14 cellular contexts compared by ENCODE assay signal in the genomic region with DNA sequence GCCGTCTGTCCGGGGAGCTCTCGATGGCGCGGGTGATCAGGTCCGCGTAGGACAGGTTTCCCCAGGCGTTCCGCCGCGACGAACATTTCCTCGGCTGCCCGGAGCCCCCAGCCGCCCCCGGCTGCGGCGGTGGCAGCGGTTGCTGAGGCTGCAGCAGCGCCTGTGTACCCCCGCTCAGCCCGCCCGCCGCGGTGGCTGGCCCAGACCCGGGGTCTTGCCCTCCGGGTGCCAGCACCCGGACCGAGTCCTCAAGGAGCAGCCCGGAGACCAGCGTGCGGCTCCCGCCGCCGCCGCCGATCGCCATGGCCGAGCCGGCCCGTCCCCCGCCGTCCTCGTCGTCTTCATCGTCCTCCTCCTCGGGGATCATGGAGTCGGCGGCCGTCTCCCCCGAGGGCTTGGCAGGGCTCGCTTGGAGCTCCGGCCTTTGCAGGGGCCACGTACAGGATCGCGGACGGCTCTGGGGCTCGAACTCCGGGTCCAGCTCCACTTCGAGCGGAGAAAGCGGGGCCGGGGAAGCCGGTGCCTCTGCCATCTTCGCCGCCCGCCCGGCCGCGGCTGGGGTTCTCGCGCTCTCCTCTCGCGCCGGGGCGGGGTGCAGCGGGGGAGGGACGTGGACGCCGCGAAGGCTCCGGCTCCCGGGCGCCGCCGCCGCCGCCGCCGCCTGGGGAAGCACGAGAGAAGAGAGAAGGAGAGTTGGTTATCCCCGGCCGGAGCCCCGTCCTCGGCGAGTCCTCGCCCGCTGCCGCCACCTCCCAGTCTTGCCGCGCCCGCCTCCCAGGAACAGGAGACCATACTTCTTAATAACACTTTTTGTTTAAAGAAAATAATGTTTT. TPM values are rescaled to one million over a fixed set of nuclear protein-coding genes. Genes with fewer than 3 reads are reported as not detected.
DNase-seq lines count a peak whose midpoint lies in the region; ATAC-seq and TF ChIP-seq lines count a peak whose summit lies in the region.
"Not testable (repeated sequence)": the region's sequence is repeated elsewhere in the genome, so short reads cannot be mapped to it uniquely, and the experiment has no call there.
"Had no signal": no experiment of that assay in that cellular context is flagged by ENCODE, and none has a peak within 500 bp of the region (broad histone marks: within the 10 kb centered on the region; RNA-seq: fewer than 3 reads in every experiment).

No MANE protein-coding gene starts in this region.

- not testable (repeated sequence) for H3K27me3 ChIP-seq in PC-9 (ENCODE audit: insufficient read depth, low read depth); right cardiac atrium (ENCODE audit: control insufficient read depth, insufficient read depth); aorta (ENCODE audit: control insufficient read depth in 1 of 2, insufficient read depth in 2 of 2, low read length in 1 of 2)

- H3K27ac ChIP-seq in PC-9; right cardiac atrium (ENCODE audit: low read length); aorta (ENCODE audit: low read depth in 1 of 2, low read length in 2 of 2): not testable (repeated sequence)

- H3K27ac Mint-ChIP-seq in stimulated activated naive CD8-positive, alpha-beta T cell treated with anti-CD3 and anti-CD28 coated beads, Interleukin-15, amount 100 ng/mL, for 72 hours, result peak overlapping the region in 1 of 2 donors; percentile 34

- not testable (repeated sequence) for TF ChIP-seq CTCF in PC-9 (conservative IDR thresholded peaks at IDR 0.05); mucosa of descending colon (IDR thresholded peaks at IDR 0.05)

- POLR2A ChIA-PET in PC-9 (lab: Charles Lee; ENCODE audit: unreplicated experiment), result not testable (repeated sequence)

- peaks cover 17 to 29% of the 10 kb centered on the region in 2 donors for H3K9me3 Mint-ChIP-seq in stimulated activated naive CD8-positive, alpha-beta T cell treated with anti-CD3 and anti-CD28 coated beads, Interleukin-15, amount 100 ng/mL, for 72 hours

- H3K4me2 ChIP-seq in PC-9, result not testable (repeated sequence)

- H3K36me3 ChIP-seq in PC-9 (ENCODE audit: low read depth), result peaks cover 14% of the 10 kb centered on the region; the same call in 1 of the 2 replicates
- not testable (repeated sequence) for H3K36me3 ChIP-seq in mucosa of descending colon (ENCODE audit: low read depth); aorta (ENCODE audit: control insufficient read depth in 1 of 2, insufficient read depth in 2 of 2, low read length in 1 of 2)

- CTCF ChIA-PET in PC-9 (lab: Charles Lee), result not testable (repeated sequence)

- H3K27me3 Mint-ChIP-seq in stimulated activated naive CD8-positive, alpha-beta T cell treated with anti-CD3 and anti-CD28 coated beads, Interleukin-15, amount 100 ng/mL, for 72 hours, result not testable (repeated sequence)

- not testable (repeated sequence) for DNase-seq in PC-9; Right ventricle myocardium inferior (ENCODE audit: missing footprints); mucosa of descending colon; stimulated activated naive CD8-positive, alpha-beta T cell treated with anti-CD3 and anti-CD28 coated beads, Interleukin-15, amount 100 ng/mL, for 72 hours; aorta
- DNase-seq in right cardiac atrium, result peak in 1 of 3 donors; percentile 15

- 98% methylated on average over 77 of the region's 102 CpGs for WGBS in right cardiac atrium
- WGBS in aorta, 2 donors, result 97 to 98% methylated on average over 37 to 90 of the region's 102 CpGs

- not testable (repeated sequence) for H3K79me2 ChIP-seq in PC-9 (ENCODE audit: low read depth)

- H2AFZ ChIP-seq in PC-9, result not testable (repeated sequence)

- not testable (repeated sequence) for H3F3A ChIP-seq in PC-9 (ENCODE audit: insufficient read depth, low read depth)

- H3K4me1 ChIP-seq in PC-9 (replicated peaks; ENCODE audit: insufficient read depth); right cardiac atrium (ENCODE audit: control insufficient read depth, insufficient read depth, low read length); mucosa of descending colon (ENCODE audit: low read depth); aorta (ENCODE audit: control insufficient read depth in 1 of 2, insufficient read depth in 2 of 2, low read length in 2 of 2): not testable (repeated sequence)

- peak; percentile 20 for ATAC-seq in Right ventricle myocardium inferior
- ATAC-seq in right cardiac atrium, result peak; percentile 31 to 45
- peak; percentile 13 for ATAC-seq in mucosa of descending colon
- peak; percentile 31 for ATAC-seq in stimulated activated naive CD8-positive, alpha-beta T cell treated with anti-CD3 and anti-CD28 coated beads, Interleukin-15, amount 100 ng/mL, for 72 hours
- ATAC-seq in aorta (ENCODE audit: low FRiP score), result peak; percentile 62

- BruUV-seq in PC-9 (replicated peaks; lab: Mats Ljungman, UMichigan), result TSS peak; percentile 25

- not testable (repeated sequence) for H3K4me3 ChIP-seq in PC-9; right cardiac atrium (ENCODE audit: low read length); mucosa of descending colon; aorta (ENCODE audit: low read length in 2 of 2)

- H4K20me1 ChIP-seq in PC-9 (ENCODE audit: insufficient read depth), result not testable (repeated sequence)

- intact Hi-C loops in PC-9 (cut with micrococcal nuclease; ENCODE audit: unreplicated experiment); Right ventricle myocardium inferior (cut with DNase I); right cardiac atrium (cut with DNase I); mucosa of descending colon (cut with DNase I, micrococcal nuclease); aorta (cut with DNase I): not testable (repeated sequence)

- H3K9me2 ChIP-seq in PC-9 (ENCODE audit: insufficient read depth), result not testable (repeated sequence)

- H3K4me1 Mint-ChIP-seq in stimulated activated naive CD8-positive, alpha-beta T cell treated with anti-CD3 and anti-CD28 coated beads, Interleukin-15, amount 100 ng/mL, for 72 hours, result not testable (repeated sequence)

- H3K4me3 Mint-ChIP-seq in stimulated activated naive CD8-positive, alpha-beta T cell treated with anti-CD3 and anti-CD28 coated beads, Interleukin-15, amount 100 ng/mL, for 72 hours, result not testable (repeated sequence)

- H3K9me3 ChIP-seq in PC-9 (ENCODE audit: insufficient read depth, low read depth), result peaks cover 28% of the 10 kb centered on the region
- not testable (repeated sequence) for H3K9me3 ChIP-seq in right cardiac atrium (ENCODE audit: control insufficient read depth, low read length); mucosa of descending colon; aorta (ENCODE audit: control insufficient read depth, low read length)

RNA-seq across cellular contexts. Expression of gene FOXO3B, which starts 9.5 kb away (rescaled TPM):
- total RNA-seq in PC-9 (2021) (6.2 and 8.3 TPM in 2 replicates), Right ventricle myocardium inferior (1.2 TPM), right cardiac atrium (1 to 10 TPM; 1.6 to 2.5 (median 2.0) TPM), mucosa of descending colon (1 to 10 TPM; 1.9 to 5.0 (median 2.0) TPM), aorta (1 to 10 TPM; 3.5 to 5.2 TPM)
- polyA plus RNA-seq in right cardiac atrium (0.59 TPM), aorta (under 1 TPM in 1 of 2 donors, not detected in 1; 0.95 TPM)

RNA-seq across cellular contexts. Expression of gene TBC1D28, which starts 28.4 kb away (rescaled TPM):
- total RNA-seq in PC-9 (2021) (not detected in 2 replicates), Right ventricle myocardium inferior (not detected), right cardiac atrium (not detected), mucosa of descending colon (not detected), aorta (not detected)
- polyA plus RNA-seq in right cardiac atrium (not detected), aorta (not detected)
- total RNA-seq: Calu3; CD4-positive, alpha-beta memory T cell; Daoy; G401; GM23338; H4 had no signal
- polyA plus RNA-seq: A549; BJ; CD4-positive, alpha-beta memory T cell; GM23338 had no signal
